In genomic region chr12:67437011-67437410, GRCh38 we compare ENCODE assay signal across 17 cellular contexts.
"Had no signal": no experiment of that assay in that cellular context is flagged by ENCODE, and none has a peak within 500 bp of the region (broad histone marks: within the 10 kb centered on the region; RNA-seq: fewer than 3 reads in every experiment).

No MANE protein-coding gene starts in this region.

- H3K27ac ChIP-seq: dorsolateral prefrontal cortex, heart right ventricle, ovary, sigmoid colon had no signal

- ATAC-seq: esophagus mucosa; gastrocnemius medialis; heart right ventricle; naive thymus-derived CD4-positive, alpha-beta T cell had no signal

- H3K27ac Mint-ChIP-seq: naive thymus-derived CD4-positive, alpha-beta T cell had no signal

- H3K4me3 ChIP-seq: dorsolateral prefrontal cortex, gastrocnemius medialis, heart right ventricle, ovary, right atrium auricular region, sigmoid colon had no signal

- DNase-seq: cortex of kidney; dorsolateral prefrontal cortex; effector CD8-positive, alpha-beta T cell; gastrocnemius medialis; heart right ventricle; hypothalamus; kidney glomerular epithelial cell; naive thymus-derived CD4-positive, alpha-beta T cell; ovary; sigmoid colon; small intestine; stimulated activated CD4-positive, alpha-beta T cell treated with anti-CD3 and anti-CD28 coated beads, Interleukin-2, amount 100 ng/mL, for 48 hours; stimulated activated naive CD4-positive, alpha-beta T cell treated with Interleukin-2 at 50 U/mL for 16 hours; trophoblast cell had no signal

- H3K36me3 ChIP-seq: gastrocnemius medialis, heart right ventricle, ovary, right atrium auricular region, sigmoid colon had no signal

- H3K9me3 ChIP-seq: gastrocnemius medialis, heart right ventricle, ovary, right atrium auricular region, sigmoid colon had no signal

- H3K27me3 ChIP-seq: dorsolateral prefrontal cortex, gastrocnemius medialis, heart right ventricle, ovary, right atrium auricular region, sigmoid colon had no signal

- H3K4me3 Mint-ChIP-seq: naive thymus-derived CD4-positive, alpha-beta T cell; neural crest cell had no signal
